8 cellular contexts compared by ENCODE assay signal in genomic region chr4:186676531-186677158, GRCh38. TPM values are rescaled to one million over a fixed set of nuclear protein-coding genes. Genes with fewer than 3 reads are reported as not detected.
DNase-seq lines count a peak whose midpoint lies in the region; ATAC-seq and TF ChIP-seq lines count a peak whose summit lies in the region.

No MANE protein-coding gene starts in this region.

- intact Hi-C loops in Calu3 (cut with micrococcal nuclease; ENCODE audit: unreplicated experiment) (no loop called here), psoas muscle (cut with DNase I) (no loop called here), CD14-positive monocyte (cut with micrococcal nuclease) (no loop called here), esophagus squamous epithelium (cut with DNase I) (no loop called here)

- H3K27me3 ChIP-seq in SJSA1 (replicated peaks): no peaks in the 10 kb centered on the region
- no peaks in the 10 kb centered on the region for H3K27me3 ChIP-seq in foreskin keratinocyte
- no peaks in the 10 kb centered on the region for H3K27me3 ChIP-seq in psoas muscle (ENCODE audit: insufficient read depth in 3 of 3, low read length in 2 of 3)
- no peaks in the 10 kb centered on the region for H3K27me3 ChIP-seq in esophagus squamous epithelium

- WGBS in psoas muscle, 3 donors: 23 to 42% (median 39%) methylated on average over 1 of the region's 1 CpG
- WGBS in esophagus squamous epithelium, 2 donors: 40 to 64% methylated on average over 1 of the region's 1 CpG

- no TSS peak for BruUV-seq in Calu3 (replicated peaks; lab: Mats Ljungman, UMichigan)

- TF ChIP-seq POLR2A in esophagus squamous epithelium (IDR thresholded peaks at IDR 0.05): no peak

- H3K9me3 ChIP-seq in SJSA1 (replicated peaks): no peaks in the 10 kb centered on the region
- no peaks in the 10 kb centered on the region for H3K9me3 ChIP-seq in psoas muscle
- no peaks in the 10 kb centered on the region for H3K9me3 ChIP-seq in esophagus squamous epithelium

- CTCF ChIA-PET in Calu3 (lab: Charles Lee): interaction anchor here (1.4 kb wide), 1 partner anchor 34 kb away, joined by 3 read pairs; no protein-coding TSS in a partner anchor

- H3K27ac ChIP-seq in SJSA1 (peak overlapping the region; percentile 35; the same call in 1 of the 2 replicates), foreskin keratinocyte (no peak overlapping the region), psoas muscle (no peak overlapping the region), esophagus squamous epithelium (peak overlapping the region in 2 of 4 donors; percentile 44 to 60)

- no peaks in the 10 kb centered on the region for H3K27me3 Mint-ChIP-seq in Calu3 (ENCODE audit: unreplicated experiment)
- H3K27me3 Mint-ChIP-seq in CD14-positive monocyte (ENCODE audit: low read depth in 3 of 3): peaks cover 0 to 3% (median 0%) of the 10 kb centered on the region in 3 donors

- peaks cover 26% of the 10 kb centered on the region for H3K4me1 Mint-ChIP-seq in Calu3 (ENCODE audit: low read depth, unreplicated experiment)
- H3K4me1 Mint-ChIP-seq in CD14-positive monocyte: no peaks in the 10 kb centered on the region

- H3K4me1 ChIP-seq in SJSA1 (replicated peaks) (peaks cover 47% of the 10 kb centered on the region), foreskin keratinocyte (peaks cover 28% of the 10 kb centered on the region), psoas muscle (peaks cover 8% of the 10 kb centered on the region), esophagus squamous epithelium (peaks cover 0 to 14% (median 5%) of the 10 kb centered on the region in 3 donors)

- H3K4me3 Mint-ChIP-seq in Calu3 (ENCODE audit: low read depth, unreplicated experiment) (peak overlapping the region; percentile 21), CD14-positive monocyte (no peak overlapping the region)

- TF ChIP-seq CTCF in Calu3 (IDR thresholded peaks at IDR 0.05; ENCODE audit: unreplicated experiment) (no peak), foreskin keratinocyte (conservative IDR thresholded peaks at IDR 0.05) (no peak), psoas muscle (IDR thresholded peaks at IDR 0.05) (no peak), CD14-positive monocyte (IDR thresholded peaks at IDR 0.05) (no peak), esophagus squamous epithelium (IDR thresholded peaks at IDR 0.05) (no peak)

- H3K36me3 Mint-ChIP-seq in Calu3 (ENCODE audit: insufficient read depth, unreplicated experiment): no peaks in the 10 kb centered on the region
- no peaks in the 10 kb centered on the region for H3K36me3 Mint-ChIP-seq in CD14-positive monocyte

- H3K9me3 Mint-ChIP-seq in Calu3 (ENCODE audit: low read depth, unreplicated experiment) (no peaks in the 10 kb centered on the region), CD14-positive monocyte (peaks cover 0 to 2% (median 0%) of the 10 kb centered on the region in 7 donors)

- H3K36me3 ChIP-seq in SJSA1 (peaks cover 49% of the 10 kb centered on the region), psoas muscle (ENCODE audit: insufficient read depth in 1 of 2, low read depth in 1 of 2) (no peaks in the 10 kb centered on the region), esophagus squamous epithelium (no peaks in the 10 kb centered on the region)

- H3K4me3 ChIP-seq in SJSA1: no peak overlapping the region
- H3K4me3 ChIP-seq in psoas muscle: no peak overlapping the region
- H3K4me3 ChIP-seq in esophagus squamous epithelium: no peak overlapping the region

- DNase-seq in Calu3 (no peak), SJSA1 (ENCODE audit: low read depth in 1 of 2, low spot score in 2 of 2) (peak; percentile 76 to 94), foreskin keratinocyte (peak; percentile 67 to 85), psoas muscle (no peak), CD14-positive monocyte (ENCODE audit: low spot score) (no peak), esophagus squamous epithelium (lab: John Stamatoyannopoulos, UW) (no peak)
- DNase-seq in stimulated activated CD4-positive, alpha-beta T cell treated with anti-CD3 and anti-CD28 coated beads, Interleukin-12 subunit alpha, Interleukin-12 subunit beta, amount 100 ng/mL, for 4 hours: no peak

- peak; percentile 95 for ATAC-seq in foreskin keratinocyte
- peak in 3 of 4 donors; percentile 62 to 75 (median 69) for ATAC-seq in psoas muscle
- ATAC-seq in HG02885 (IDR thresholded peaks at IDR 0.05; ENCODE audit: poor library complexity, unreplicated experiment): no peak

- H3K27ac Mint-ChIP-seq in Calu3 (ENCODE audit: unreplicated experiment): peak overlapping the region; percentile 77
- no peak overlapping the region for H3K27ac Mint-ChIP-seq in CD14-positive monocyte

RNA-seq across cellular contexts. Expression of gene FAT1, which starts 47.0 kb away (rescaled TPM):
- 197 and 210 TPM in 2 replicates for total RNA-seq in Calu3 (2022)
- 338 and 483 TPM in 2 replicates for total RNA-seq in SJSA1 (2014; rRNA removed; shearing (Covaris generic))
- total RNA-seq in foreskin keratinocyte: 288 and 372 TPM in 2 replicates
- polyA plus RNA-seq in foreskin keratinocyte: 76.3 and 112 TPM in 2 replicates
- total RNA-seq in psoas muscle: 10 to 100 TPM in 1 of 4 donors, 1 to 10 TPM in 3; 2.9 to 11.5 (median 5.6) TPM
- polyA plus RNA-seq in psoas muscle: 1 to 10 TPM; 1.8 to 4.0 (median 1.9) TPM
- not detected for polyA plus RNA-seq in CD14-positive monocyte
- 100 to 1,000 TPM in 1 of 4 donors, 10 to 100 TPM in 3; 21.0 to 109 (median 76.4) TPM for total RNA-seq in esophagus squamous epithelium

Comparison
In these comparisons a context has a peak if more than half of its experiments do, and no peak if none do; other contexts are left out.
1. DNase-seq: peak in SJSA1 (2 of 2) and foreskin keratinocyte (2 of 2); none in Calu3 (single experiment), psoas muscle (0 of 2), CD14-positive monocyte (single experiment), esophagus squamous epithelium (single experiment) and stimulated activated CD4-positive, alpha-beta T cell treated with anti-CD3 and anti-CD28 coated beads, Interleukin-12 subunit alpha, Interleukin-12 subunit beta, amount 100 ng/mL, for 4 hours (single experiment).